ENCODE assay signal across 1 cellular context in genomic region chr1:36377776-36378175, GRCh38.
TF ChIP-seq lines count a peak whose summit lies in the region.

No MANE protein-coding gene starts in this region.

TF ChIP-seq in SK-N-SH, 30 proteins besides CTCF, POLR2A, EP300 and RAD21:
- TF ChIP-seq REST (IDR thresholded peaks at IDR 0.05; ENCODE audit: low read depth, low read length) (no peak), MEF2A (IDR thresholded peaks at IDR 0.05; ENCODE audit: borderline replicate concordance, low read depth) (no peak), RFX5 (IDR thresholded peaks at IDR 0.05; ENCODE audit: low read length) (no peak), RCOR1 (IDR thresholded peaks at IDR 0.05; ENCODE audit: low read length) (no peak), CHD2 (IDR thresholded peaks at IDR 0.05; ENCODE audit: low read length, partially characterized antibody) (no peak), GATA2 (CRISPR knock-in tag; IDR thresholded peaks at IDR 0.05) (no peak), MAX (IDR thresholded peaks at IDR 0.05; ENCODE audit: low read depth) (no peak), FOXM1 (IDR thresholded peaks at IDR 0.05; ENCODE audit: low read depth) (no peak), EZH2phosphoT487 (IDR thresholded peaks at IDR 0.05; ENCODE audit: borderline replicate concordance, low read depth) (no peak), JUND (IDR thresholded peaks at IDR 0.05) (no peak), MXI1 (IDR thresholded peaks at IDR 0.05; ENCODE audit: low read depth, low read length) (no peak), NRF1 (IDR thresholded peaks at IDR 0.05; ENCODE audit: low read depth, low read length) (no peak), TCF12 (IDR thresholded peaks at IDR 0.05) (no peak), RXRA (IDR thresholded peaks at IDR 0.05; ENCODE audit: borderline replicate concordance, low read depth) (no peak), GABPA (IDR thresholded peaks at IDR 0.05; ENCODE audit: low read depth) (no peak), TAF1 (IDR thresholded peaks at IDR 0.05; ENCODE audit: borderline replicate concordance, low read depth, low read length) (no peak), PBX3 (IDR thresholded peaks at IDR 0.05) (no peak)
